Comparison of ENCODE assay signal across 8 cellular contexts in genomic region chr9:112333639-112334318, GRCh38. TPM values are rescaled to one million over a fixed set of nuclear protein-coding genes. Genes with fewer than 3 reads are reported as not detected.
DNase-seq lines count a peak whose midpoint lies in the region; ATAC-seq and TF ChIP-seq lines count a peak whose summit lies in the region.

No MANE protein-coding gene starts in this region.

- H3K27ac ChIP-seq in left ventricle myocardium inferior (replicated peaks), result peak overlapping the region; percentile 99
- H3K27ac ChIP-seq in prostate gland, result peak overlapping the region; percentile 97 to 100
- peak overlapping the region; percentile 86 for H3K27ac ChIP-seq in urinary bladder (ENCODE audit: low read depth)

- intact Hi-C loops in left ventricle myocardium inferior (cut with micrococcal nuclease) (no loop called here), prostate gland (cut with DNase I) (loop anchor here (2.0 to 10.0 kb wide), 6 partner anchors 49 to 481 kb away; partner anchors contain the start of genes HSDL2, INIP and UGCG)

- no peak for TF ChIP-seq POLR2A in prostate gland (IDR thresholded peaks at IDR 0.05)

- H3K27me3 ChIP-seq in left ventricle myocardium inferior (ENCODE audit: low read depth), result no peaks in the 10 kb centered on the region
- no peaks in the 10 kb centered on the region for H3K27me3 ChIP-seq in prostate gland (replicated peaks; ENCODE audit: insufficient read depth)

- POLR2A ChIA-PET in T-cell (lab: Charles Lee), result interaction anchor here (0.6 to 0.7 kb wide), 4 partner anchors 15 to 809 kb away, joined by 3 to 18 read pairs (median 8); partner anchors contain the start of gene ZNF483 (in 1 of the 2)

- H3K4me3 Mint-ChIP-seq in T-cell, result peak overlapping the region; percentile 76 to 95 (median 90)

- ATAC-seq in HG02870 (IDR thresholded peaks at IDR 0.05; ENCODE audit: unreplicated experiment) (peak; percentile 60), T-cell (replicated peaks in 1 of 4) (peak; percentile 84 to 90 (median 86))

- H3K9me3 ChIP-seq in left ventricle myocardium inferior (replicated peaks) (no peaks in the 10 kb centered on the region), prostate gland (no peaks in the 10 kb centered on the region)

- H3K36me3 Mint-ChIP-seq in T-cell, result no peaks in the 10 kb centered on the region

- no peaks in the 10 kb centered on the region for H3K9me3 Mint-ChIP-seq in T-cell

- H3K27me3 Mint-ChIP-seq in T-cell, result no peaks in the 10 kb centered on the region

- under 1% methylated on average over 53 of the region's 72 CpGs for WGBS in prostate gland
- under 1% methylated on average over 63 of the region's 72 CpGs for WGBS in urinary bladder

- H3K4me3 ChIP-seq in left ventricle myocardium inferior, result peak overlapping the region; percentile 96
- H3K4me3 ChIP-seq in prostate gland, result peak overlapping the region; percentile 99
- peak overlapping the region; percentile 60 for H3K4me3 ChIP-seq in urinary bladder (ENCODE audit: low read depth, low read length)

- H3K4me1 Mint-ChIP-seq in T-cell, result peaks cover 31 to 44% (median 39%) of the 10 kb centered on the region in 3 donors

- in situ Hi-C loops in GM13977 (cut with MboI; ENCODE audit: low pct_unique_long_range_greater_than_20kb, low sequenced_read_pairs, unreplicated experiment), result no loop called here

- H3K27ac Mint-ChIP-seq in T-cell, result peak overlapping the region; percentile 85 to 96

- DNase-seq in GM13977 (ENCODE audit: low spot score), result peak; percentile 97
- DNase-seq in NCI-H1436 treated with DMSO at 0.1 percent for 48 hours (lab: John Stamatoyannopoulos, UW), result peak; percentile 77
- DNase-seq in T-cell, result peak in 33 of 34 experiments; percentile 80 to 95 (median 88)
- DNase-seq in amniotic epithelial cell (ENCODE audit: low read depth), result peak; percentile 93
- peak; percentile 96 for DNase-seq in left ventricle myocardium inferior
- peak; percentile 94 for DNase-seq in prostate gland (ENCODE audit: low spot score)

- H3K36me3 ChIP-seq in left ventricle myocardium inferior (no peaks in the 10 kb centered on the region), prostate gland (no peaks in the 10 kb centered on the region), urinary bladder (ENCODE audit: insufficient read depth) (no peaks in the 10 kb centered on the region)

- TF ChIP-seq CTCF in GM13977 (IDR thresholded peaks at IDR 0.05; ENCODE audit: extremely low read depth, insufficient read depth, missing control alignments) (peak; percentile 67), left ventricle myocardium inferior (IDR thresholded peaks at IDR 0.05; ENCODE audit: borderline replicate concordance) (peak; percentile 73), prostate gland (IDR thresholded peaks at IDR 0.05) (peak; percentile 62 to 81 (median 68))

- CTCF ChIA-PET in T-cell (lab: Charles Lee), result interaction anchor here in 1 of 2 donors (0.6 to 1.0 kb wide), 4 partner anchors 24 to 704 kb away, joined by 4 to 7 read pairs (median 6); partner anchors contain the start of gene HSDL2

- H3K4me1 ChIP-seq in left ventricle myocardium inferior, result peaks cover 35% of the 10 kb centered on the region
- no peaks in the 10 kb centered on the region for H3K4me1 ChIP-seq in prostate gland (replicated peaks)
- H3K4me1 ChIP-seq in urinary bladder (ENCODE audit: insufficient read depth), result no peaks in the 10 kb centered on the region

RNA-seq across cellular contexts. Expression of gene PTBP3, which starts 0.4 kb away (rescaled TPM):
- total RNA-seq in T-cell (100 to 1,000 TPM; 107 to 116 (median 109) TPM), left ventricle myocardium inferior (12.7 TPM), prostate gland (100 to 1,000 TPM in 1 of 2 donors, 10 to 100 TPM in 1; 56.6 to 140 TPM), urinary bladder (59.9 TPM)
- polyA plus RNA-seq in urinary bladder, result 12.0 TPM

RNA-seq across cellular contexts. Expression of gene HSDL2, which starts 46.1 kb away (rescaled TPM):
- 10 to 100 TPM in 3 of 5 donors, 1 to 10 TPM in 2; 9.1 to 11.8 (median 10.8) TPM for total RNA-seq in T-cell
- 234 TPM for total RNA-seq in left ventricle myocardium inferior
- 10 to 100 TPM; 22.2 to 25.2 TPM for total RNA-seq in prostate gland
- 63.5 TPM for total RNA-seq in urinary bladder
- 31.3 TPM for polyA plus RNA-seq in urinary bladder

Comparison
In these comparisons a context has a peak if more than half of its experiments do, and no peak if none do; other contexts are left out.
1. Peak in every context shown above with its lines: DNase-seq, ATAC-seq, H3K4me3 ChIP-seq and H3K27ac ChIP-seq.